In the genomic region with DNA sequence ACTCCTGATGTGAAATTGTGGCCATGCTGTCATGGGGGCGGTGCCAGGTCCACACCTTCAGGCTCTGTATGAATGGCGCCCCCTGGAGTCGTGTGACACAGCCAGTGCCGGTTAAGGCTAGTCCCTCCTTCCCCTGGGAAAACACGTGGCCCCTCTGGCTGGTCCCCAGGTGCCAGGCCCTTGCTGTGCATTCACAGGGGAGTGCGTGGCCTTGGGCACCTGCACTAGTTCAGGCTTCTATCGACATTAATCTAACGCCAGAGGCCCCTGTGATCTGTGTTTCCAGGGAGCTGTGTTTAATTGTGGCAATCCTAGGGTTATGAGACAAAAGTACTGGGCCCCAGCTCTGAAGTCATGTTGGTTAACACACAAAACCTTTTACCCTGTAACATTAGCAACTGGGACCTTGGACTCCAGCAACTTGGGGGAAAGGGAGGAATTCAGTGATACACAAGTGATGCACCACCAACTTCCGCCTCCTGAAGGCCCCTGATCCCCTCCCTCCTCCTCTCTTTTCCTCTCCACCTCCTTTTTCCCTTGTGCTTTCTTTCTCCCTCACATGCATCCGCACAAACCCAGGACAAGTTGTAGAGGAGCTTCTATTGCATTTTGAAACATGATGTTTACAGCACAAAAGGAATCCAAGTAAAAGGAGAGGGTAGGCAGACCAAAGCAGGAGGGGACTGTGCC, we compare ENCODE assay signal across 1 cellular context.
TF ChIP-seq lines count a peak whose summit lies in the region.

No MANE protein-coding gene starts in this region.

TF ChIP-seq in K562, 482 proteins besides CTCF, POLR2A, EP300 and RAD21 (continued from another document and continues in another):
- TF ChIP-seq, protein P1, sequence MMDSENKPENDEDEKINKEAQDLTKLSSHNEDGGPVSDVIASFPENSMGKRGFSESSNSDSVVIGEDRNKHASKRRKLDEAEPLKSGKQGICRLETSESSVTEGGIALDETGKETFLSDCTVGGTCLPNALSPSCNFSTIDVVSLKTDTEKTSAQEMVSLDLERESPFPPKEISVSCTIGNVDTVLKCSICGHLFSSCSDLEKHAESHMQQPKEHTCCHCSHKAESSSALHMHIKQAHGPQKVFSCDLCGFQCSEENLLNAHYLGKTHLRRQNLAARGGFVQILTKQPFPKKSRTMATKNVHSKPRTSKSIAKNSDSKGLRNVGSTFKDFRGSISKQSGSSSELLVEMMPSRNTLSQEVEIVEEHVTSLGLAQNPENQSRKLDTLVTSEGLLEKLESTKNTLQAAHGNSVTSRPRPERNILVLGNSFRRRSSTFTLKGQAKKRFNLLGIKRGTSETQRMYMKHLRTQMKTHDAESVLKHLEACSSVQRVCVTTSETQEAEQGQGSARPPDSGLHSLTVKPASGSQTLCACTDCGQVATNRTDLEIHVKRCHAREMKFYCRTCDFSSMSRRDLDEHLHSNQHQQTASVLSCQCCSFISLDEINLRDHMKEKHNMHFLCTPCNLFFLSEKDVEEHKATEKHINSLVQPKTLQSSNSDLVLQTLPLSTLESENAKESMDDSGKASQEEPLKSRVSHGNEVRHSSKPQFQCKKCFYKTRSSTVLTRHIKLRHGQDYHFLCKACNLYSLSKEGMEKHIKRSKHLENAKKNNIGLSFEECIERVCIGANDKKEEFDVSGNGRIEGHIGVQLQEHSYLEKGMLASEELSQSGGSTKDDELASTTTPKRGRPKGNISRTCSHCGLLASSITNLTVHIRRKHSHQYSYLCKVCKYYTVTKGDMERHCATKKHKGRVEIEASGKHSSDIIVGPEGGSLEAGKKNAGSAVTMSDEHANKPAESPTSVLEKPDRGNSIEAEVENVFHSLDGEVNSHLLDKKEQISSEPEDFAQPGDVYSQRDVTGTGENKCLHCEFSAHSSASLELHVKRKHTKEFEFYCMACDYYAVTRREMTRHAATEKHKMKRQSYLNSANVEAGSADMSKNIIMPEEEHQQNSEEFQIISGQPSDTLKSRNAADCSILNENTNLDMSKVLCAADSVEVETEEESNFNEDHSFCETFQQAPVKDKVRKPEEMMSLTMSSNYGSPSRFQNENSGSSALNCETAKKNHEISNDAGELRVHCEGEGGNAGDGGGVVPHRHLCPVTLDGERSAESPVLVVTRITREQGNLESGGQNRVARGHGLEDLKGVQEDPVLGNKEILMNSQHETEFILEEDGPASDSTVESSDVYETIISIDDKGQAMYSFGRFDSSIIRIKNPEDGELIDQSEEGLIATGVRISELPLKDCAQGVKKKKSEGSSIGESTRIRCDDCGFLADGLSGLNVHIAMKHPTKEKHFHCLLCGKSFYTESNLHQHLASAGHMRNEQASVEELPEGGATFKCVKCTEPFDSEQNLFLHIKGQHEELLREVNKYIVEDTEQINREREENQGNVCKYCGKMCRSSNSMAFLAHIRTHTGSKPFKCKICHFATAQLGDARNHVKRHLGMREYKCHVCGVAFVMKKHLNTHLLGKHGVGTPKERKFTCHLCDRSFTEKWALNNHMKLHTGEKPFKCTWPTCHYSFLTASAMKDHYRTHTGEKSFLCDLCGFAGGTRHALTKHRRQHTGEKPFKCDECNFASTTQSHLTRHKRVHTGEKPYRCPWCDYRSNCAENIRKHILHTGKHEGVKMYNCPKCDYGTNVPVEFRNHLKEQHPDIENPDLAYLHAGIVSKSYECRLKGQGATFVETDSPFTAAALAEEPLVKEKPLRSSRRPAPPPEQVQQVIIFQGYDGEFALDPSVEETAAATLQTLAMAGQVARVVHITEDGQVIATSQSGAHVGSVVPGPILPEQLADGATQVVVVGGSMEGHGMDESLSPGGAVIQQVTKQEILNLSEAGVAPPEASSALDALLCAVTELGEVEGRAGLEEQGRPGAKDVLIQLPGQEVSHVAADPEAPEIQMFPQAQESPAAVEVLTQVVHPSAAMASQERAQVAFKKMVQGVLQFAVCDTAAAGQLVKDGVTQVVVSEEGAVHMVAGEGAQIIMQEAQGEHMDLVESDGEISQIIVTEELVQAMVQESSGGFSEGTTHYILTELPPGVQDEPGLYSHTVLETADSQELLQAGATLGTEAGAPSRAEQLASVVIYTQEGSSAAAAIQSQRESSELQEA (IDR thresholded peaks at IDR 0.05; ENCODE audit: low read depth): no peak
- TF ChIP-seq, protein P2, sequence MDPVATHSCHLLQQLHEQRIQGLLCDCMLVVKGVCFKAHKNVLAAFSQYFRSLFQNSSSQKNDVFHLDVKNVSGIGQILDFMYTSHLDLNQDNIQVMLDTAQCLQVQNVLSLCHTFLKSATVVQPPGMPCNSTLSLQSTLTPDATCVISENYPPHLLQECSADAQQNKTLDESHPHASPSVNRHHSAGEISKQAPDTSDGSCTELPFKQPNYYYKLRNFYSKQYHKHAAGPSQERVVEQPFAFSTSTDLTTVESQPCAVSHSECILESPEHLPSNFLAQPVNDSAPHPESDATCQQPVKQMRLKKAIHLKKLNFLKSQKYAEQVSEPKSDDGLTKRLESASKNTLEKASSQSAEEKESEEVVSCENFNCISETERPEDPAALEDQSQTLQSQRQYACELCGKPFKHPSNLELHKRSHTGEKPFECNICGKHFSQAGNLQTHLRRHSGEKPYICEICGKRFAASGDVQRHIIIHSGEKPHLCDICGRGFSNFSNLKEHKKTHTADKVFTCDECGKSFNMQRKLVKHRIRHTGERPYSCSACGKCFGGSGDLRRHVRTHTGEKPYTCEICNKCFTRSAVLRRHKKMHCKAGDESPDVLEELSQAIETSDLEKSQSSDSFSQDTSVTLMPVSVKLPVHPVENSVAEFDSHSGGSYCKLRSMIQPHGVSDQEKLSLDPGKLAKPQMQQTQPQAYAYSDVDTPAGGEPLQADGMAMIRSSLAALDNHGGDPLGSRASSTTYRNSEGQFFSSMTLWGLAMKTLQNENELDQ (CRISPR knock-in tag; IDR thresholded peaks at IDR 0.05; ENCODE audit: borderline replicate concordance): no peak
- no peak for TF ChIP-seq CSDE1 (IDR thresholded peaks at IDR 0.05)
- TF ChIP-seq, protein P3, sequence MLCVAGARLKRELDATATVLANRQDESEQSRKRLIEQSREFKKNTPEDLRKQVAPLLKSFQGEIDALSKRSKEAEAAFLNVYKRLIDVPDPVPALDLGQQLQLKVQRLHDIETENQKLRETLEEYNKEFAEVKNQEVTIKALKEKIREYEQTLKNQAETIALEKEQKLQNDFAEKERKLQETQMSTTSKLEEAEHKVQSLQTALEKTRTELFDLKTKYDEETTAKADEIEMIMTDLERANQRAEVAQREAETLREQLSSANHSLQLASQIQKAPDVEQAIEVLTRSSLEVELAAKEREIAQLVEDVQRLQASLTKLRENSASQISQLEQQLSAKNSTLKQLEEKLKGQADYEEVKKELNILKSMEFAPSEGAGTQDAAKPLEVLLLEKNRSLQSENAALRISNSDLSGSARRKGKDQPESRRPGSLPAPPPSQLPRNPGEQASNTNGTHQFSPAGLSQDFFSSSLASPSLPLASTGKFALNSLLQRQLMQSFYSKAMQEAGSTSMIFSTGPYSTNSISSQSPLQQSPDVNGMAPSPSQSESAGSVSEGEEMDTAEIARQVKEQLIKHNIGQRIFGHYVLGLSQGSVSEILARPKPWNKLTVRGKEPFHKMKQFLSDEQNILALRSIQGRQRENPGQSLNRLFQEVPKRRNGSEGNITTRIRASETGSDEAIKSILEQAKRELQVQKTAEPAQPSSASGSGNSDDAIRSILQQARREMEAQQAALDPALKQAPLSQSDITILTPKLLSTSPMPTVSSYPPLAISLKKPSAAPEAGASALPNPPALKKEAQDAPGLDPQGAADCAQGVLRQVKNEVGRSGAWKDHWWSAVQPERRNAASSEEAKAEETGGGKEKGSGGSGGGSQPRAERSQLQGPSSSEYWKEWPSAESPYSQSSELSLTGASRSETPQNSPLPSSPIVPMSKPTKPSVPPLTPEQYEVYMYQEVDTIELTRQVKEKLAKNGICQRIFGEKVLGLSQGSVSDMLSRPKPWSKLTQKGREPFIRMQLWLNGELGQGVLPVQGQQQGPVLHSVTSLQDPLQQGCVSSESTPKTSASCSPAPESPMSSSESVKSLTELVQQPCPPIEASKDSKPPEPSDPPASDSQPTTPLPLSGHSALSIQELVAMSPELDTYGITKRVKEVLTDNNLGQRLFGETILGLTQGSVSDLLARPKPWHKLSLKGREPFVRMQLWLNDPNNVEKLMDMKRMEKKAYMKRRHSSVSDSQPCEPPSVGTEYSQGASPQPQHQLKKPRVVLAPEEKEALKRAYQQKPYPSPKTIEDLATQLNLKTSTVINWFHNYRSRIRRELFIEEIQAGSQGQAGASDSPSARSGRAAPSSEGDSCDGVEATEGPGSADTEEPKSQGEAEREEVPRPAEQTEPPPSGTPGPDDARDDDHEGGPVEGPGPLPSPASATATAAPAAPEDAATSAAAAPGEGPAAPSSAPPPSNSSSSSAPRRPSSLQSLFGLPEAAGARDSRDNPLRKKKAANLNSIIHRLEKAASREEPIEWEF (CRISPR knock-in tag; IDR thresholded peaks at IDR 0.05): no peak
- no peak for TF ChIP-seq ZNF12 (CRISPR knock-in tag; IDR thresholded peaks at IDR 0.05)
- no peak for TF ChIP-seq RHOXF2B (CRISPR knock-in tag; conservative IDR thresholded peaks at IDR 0.05)
- TF ChIP-seq, protein P4, sequence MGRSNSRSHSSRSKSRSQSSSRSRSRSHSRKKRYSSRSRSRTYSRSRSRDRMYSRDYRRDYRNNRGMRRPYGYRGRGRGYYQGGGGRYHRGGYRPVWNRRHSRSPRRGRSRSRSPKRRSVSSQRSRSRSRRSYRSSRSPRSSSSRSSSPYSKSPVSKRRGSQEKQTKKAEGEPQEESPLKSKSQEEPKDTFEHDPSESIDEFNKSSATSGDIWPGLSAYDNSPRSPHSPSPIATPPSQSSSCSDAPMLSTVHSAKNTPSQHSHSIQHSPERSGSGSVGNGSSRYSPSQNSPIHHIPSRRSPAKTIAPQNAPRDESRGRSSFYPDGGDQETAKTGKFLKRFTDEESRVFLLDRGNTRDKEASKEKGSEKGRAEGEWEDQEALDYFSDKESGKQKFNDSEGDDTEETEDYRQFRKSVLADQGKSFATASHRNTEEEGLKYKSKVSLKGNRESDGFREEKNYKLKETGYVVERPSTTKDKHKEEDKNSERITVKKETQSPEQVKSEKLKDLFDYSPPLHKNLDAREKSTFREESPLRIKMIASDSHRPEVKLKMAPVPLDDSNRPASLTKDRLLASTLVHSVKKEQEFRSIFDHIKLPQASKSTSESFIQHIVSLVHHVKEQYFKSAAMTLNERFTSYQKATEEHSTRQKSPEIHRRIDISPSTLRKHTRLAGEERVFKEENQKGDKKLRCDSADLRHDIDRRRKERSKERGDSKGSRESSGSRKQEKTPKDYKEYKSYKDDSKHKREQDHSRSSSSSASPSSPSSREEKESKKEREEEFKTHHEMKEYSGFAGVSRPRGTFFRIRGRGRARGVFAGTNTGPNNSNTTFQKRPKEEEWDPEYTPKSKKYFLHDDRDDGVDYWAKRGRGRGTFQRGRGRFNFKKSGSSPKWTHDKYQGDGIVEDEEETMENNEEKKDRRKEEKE (IDR thresholded peaks at IDR 0.05; ENCODE audit: borderline replicate concordance in 1 of 2, control insufficient read depth in 1 of 2, low read depth in 2 of 2, low read length in 1 of 2): no peak
- TF ChIP-seq, protein P5, sequence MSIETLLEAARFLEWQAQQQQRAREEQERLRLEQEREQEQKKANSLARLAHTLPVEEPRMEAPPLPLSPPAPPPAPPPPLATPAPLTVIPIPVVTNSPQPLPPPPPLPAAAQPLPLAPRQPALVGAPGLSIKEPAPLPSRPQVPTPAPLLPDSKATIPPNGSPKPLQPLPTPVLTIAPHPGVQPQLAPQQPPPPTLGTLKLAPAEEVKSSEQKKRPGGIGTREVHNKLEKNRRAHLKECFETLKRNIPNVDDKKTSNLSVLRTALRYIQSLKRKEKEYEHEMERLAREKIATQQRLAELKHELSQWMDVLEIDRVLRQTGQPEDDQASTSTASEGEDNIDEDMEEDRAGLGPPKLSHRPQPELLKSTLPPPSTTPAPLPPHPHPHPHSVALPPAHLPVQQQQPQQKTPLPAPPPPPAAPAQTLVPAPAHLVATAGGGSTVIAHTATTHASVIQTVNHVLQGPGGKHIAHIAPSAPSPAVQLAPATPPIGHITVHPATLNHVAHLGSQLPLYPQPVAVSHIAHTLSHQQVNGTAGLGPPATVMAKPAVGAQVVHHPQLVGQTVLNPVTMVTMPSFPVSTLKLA (conservative IDR thresholded peaks at IDR 0.05): peak; percentile 89 to 91
- TF ChIP-seq, protein P6, sequence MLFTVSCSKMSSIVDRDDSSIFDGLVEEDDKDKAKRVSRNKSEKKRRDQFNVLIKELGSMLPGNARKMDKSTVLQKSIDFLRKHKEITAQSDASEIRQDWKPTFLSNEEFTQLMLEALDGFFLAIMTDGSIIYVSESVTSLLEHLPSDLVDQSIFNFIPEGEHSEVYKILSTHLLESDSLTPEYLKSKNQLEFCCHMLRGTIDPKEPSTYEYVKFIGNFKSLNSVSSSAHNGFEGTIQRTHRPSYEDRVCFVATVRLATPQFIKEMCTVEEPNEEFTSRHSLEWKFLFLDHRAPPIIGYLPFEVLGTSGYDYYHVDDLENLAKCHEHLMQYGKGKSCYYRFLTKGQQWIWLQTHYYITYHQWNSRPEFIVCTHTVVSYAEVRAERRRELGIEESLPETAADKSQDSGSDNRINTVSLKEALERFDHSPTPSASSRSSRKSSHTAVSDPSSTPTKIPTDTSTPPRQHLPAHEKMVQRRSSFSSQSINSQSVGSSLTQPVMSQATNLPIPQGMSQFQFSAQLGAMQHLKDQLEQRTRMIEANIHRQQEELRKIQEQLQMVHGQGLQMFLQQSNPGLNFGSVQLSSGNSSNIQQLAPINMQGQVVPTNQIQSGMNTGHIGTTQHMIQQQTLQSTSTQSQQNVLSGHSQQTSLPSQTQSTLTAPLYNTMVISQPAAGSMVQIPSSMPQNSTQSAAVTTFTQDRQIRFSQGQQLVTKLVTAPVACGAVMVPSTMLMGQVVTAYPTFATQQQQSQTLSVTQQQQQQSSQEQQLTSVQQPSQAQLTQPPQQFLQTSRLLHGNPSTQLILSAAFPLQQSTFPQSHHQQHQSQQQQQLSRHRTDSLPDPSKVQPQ (CRISPR knock-in tag; IDR thresholded peaks at IDR 0.05; ENCODE audit: borderline replicate concordance): no peak
- TF ChIP-seq, protein P7, sequence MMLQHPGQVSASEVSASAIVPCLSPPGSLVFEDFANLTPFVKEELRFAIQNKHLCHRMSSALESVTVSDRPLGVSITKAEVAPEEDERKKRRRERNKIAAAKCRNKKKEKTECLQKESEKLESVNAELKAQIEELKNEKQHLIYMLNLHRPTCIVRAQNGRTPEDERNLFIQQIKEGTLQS (IDR thresholded peaks at IDR 0.05): no peak
- TF ChIP-seq, protein P7 (CRISPR knock-in tag; conservative IDR thresholded peaks at IDR 0.05): no peak
- TF ChIP-seq, protein P8, sequence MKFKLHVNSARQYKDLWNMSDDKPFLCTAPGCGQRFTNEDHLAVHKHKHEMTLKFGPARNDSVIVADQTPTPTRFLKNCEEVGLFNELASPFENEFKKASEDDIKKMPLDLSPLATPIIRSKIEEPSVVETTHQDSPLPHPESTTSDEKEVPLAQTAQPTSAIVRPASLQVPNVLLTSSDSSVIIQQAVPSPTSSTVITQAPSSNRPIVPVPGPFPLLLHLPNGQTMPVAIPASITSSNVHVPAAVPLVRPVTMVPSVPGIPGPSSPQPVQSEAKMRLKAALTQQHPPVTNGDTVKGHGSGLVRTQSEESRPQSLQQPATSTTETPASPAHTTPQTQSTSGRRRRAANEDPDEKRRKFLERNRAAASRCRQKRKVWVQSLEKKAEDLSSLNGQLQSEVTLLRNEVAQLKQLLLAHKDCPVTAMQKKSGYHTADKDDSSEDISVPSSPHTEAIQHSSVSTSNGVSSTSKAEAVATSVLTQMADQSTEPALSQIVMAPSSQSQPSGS (CRISPR knock-in tag; IDR thresholded peaks at IDR 0.05): no peak
